24 cellular contexts compared by ENCODE assay signal in genomic region chr18:23805898-23806297, GRCh38.
DNase-seq lines count a peak whose midpoint lies in the region; ATAC-seq and TF ChIP-seq lines count a peak whose summit lies in the region.
"Had no signal": no experiment of that assay in that cellular context is flagged by ENCODE, and none has a peak within 500 bp of the region (broad histone marks: within the 10 kb centered on the region; RNA-seq: fewer than 3 reads in every experiment).

No MANE protein-coding gene starts in this region.

- H3K4me1 ChIP-seq in GM23248 (ENCODE audit: insufficient read depth) (no peaks in the 10 kb centered on the region), left lung (no peaks in the 10 kb centered on the region)
- H3K4me1 ChIP-seq: body of pancreas, lower lobe of right lung, parathyroid adenoma had no signal

- H2AFZ ChIP-seq in GM23248, result no peak overlapping the region
- H2AFZ ChIP-seq: parathyroid adenoma had no signal

- H4K20me1 ChIP-seq in GM23248 (ENCODE audit: insufficient read depth), result no peaks in the 10 kb centered on the region

- no peaks in the 10 kb centered on the region for H3K79me2 ChIP-seq in GM23248 (ENCODE audit: insufficient read depth)
- H3K79me2 ChIP-seq: parathyroid adenoma had no signal

- no peak overlapping the region for H3K4me2 ChIP-seq in GM23248 (ENCODE audit: unreplicated experiment)
- H3K4me2 ChIP-seq: KMS-11 had no signal

- WGBS in GM23248 (ENCODE audit: low coverage in 1 of 2, low lambda C conversion rate in 2 of 2, missing lambda C conversion rate in 2 of 2), 2 experiments, result 24 to 36% methylated on average over 1 of the region's 1 CpG

- intact Hi-C loops in left lung (cut with DNase I), result no loop called here

- H3K9me3 ChIP-seq in GM23248 (ENCODE audit: low read depth) (no peaks in the 10 kb centered on the region), left lung (no peaks in the 10 kb centered on the region)
- H3K9me3 ChIP-seq: body of pancreas, lower lobe of right lung had no signal

- no peak overlapping the region for H3K27ac ChIP-seq in GM23248
- peak overlapping the region; percentile 37 for H3K27ac ChIP-seq in epithelial cell of prostate
- H3K27ac ChIP-seq in left lung, result no peak overlapping the region
- H3K27ac ChIP-seq: body of pancreas, KMS-11, lower lobe of right lung, parathyroid adenoma, WERI-Rb-1 had no signal

- 0 out of 2 replicates have a peak, but pooled peaks cover 3% of the 10 kb centered on the region for H3K27me3 ChIP-seq in GM23248 (replicated peaks; ENCODE audit: insufficient read depth)
- H3K27me3 ChIP-seq in left lung, result no peaks in the 10 kb centered on the region
- H3K27me3 ChIP-seq: body of pancreas had no signal

- H3F3A ChIP-seq in GM23248 (ENCODE audit: insufficient read depth), result no peaks in the 10 kb centered on the region

- in situ Hi-C loops in GM23248 (cut with MboI), result no loop called here

- H3K4me3 ChIP-seq in GM23248 (no peak overlapping the region), left lung (no peak overlapping the region)
- H3K4me3 ChIP-seq: body of pancreas, lower lobe of right lung had no signal

- H3K36me3 ChIP-seq in GM23248 (ENCODE audit: low read depth), result no peaks in the 10 kb centered on the region
- H3K36me3 ChIP-seq in left lung, result no peaks in the 10 kb centered on the region
- H3K36me3 ChIP-seq: lower lobe of right lung, WERI-Rb-1 had no signal

- TF ChIP-seq CTCF in left lung (IDR thresholded peaks at IDR 0.05), result no peak

- H3K9me2 ChIP-seq in GM23248 (ENCODE audit: insufficient read depth), result no peaks in the 10 kb centered on the region

- no peak overlapping the region for H3K9ac ChIP-seq in GM23248
- H3K9ac ChIP-seq: KMS-11, parathyroid adenoma had no signal

- DNase-seq in GM23248, result peak; percentile 65
- peak; percentile 51 for DNase-seq in RPMI7951 (ENCODE audit: low read depth)
- no peak for DNase-seq in epithelial cell of prostate (ENCODE audit: low read depth, low spot score)
- no peak for DNase-seq in left lung
- no peak for DNase-seq in GOT3 (lab: John Stamatoyannopoulos, UW)
- no peak for DNase-seq in retina
- DNase-seq: activated CD8-positive, alpha-beta T cell treated with anti-CD3 and anti-CD28 coated beads for 36 hours; activated T-cell treated with anti-CD3 and anti-CD28 coated beads, Interleukin-2, amount 50 U/mL, for 24 hours; body of pancreas; CD8-positive, alpha-beta memory T cell; cortex of kidney; DMS53; head of caudate nucleus; lower lobe of right lung; naive B cell; NCI-H2171 treated with DMSO at 0.1 percent for 48 hours; OCI-M1; SIG-M5; trophoblast cell; WERI-Rb-1 had no signal

- ATAC-seq in left lung, result peak; percentile 25
- ATAC-seq in activated CD4-positive, CD25-positive, alpha-beta regulatory T cell treated with anti-CD3 and anti-CD28 coated beads, Interleukin-2, amount 50 U/mL, for 24 hours, result no peak
- no peak for ATAC-seq in GM18909 (IDR thresholded peaks at IDR 0.05; ENCODE audit: poor library complexity, unreplicated experiment)
- ATAC-seq: activated CD8-positive, alpha-beta T cell treated with anti-CD3 and anti-CD28 coated beads for 36 hours; body of pancreas; lower lobe of right lung had no signal

Comparison
In these comparisons a context has a peak if more than half of its experiments do, and no peak if none do; other contexts are left out.
1. DNase-seq: peak in GM23248 (single experiment) and RPMI7951 (single experiment); none in epithelial cell of prostate (single experiment), left lung (0 of 2), GOT3 (single experiment) and retina (single experiment).